In the genomic region with DNA sequence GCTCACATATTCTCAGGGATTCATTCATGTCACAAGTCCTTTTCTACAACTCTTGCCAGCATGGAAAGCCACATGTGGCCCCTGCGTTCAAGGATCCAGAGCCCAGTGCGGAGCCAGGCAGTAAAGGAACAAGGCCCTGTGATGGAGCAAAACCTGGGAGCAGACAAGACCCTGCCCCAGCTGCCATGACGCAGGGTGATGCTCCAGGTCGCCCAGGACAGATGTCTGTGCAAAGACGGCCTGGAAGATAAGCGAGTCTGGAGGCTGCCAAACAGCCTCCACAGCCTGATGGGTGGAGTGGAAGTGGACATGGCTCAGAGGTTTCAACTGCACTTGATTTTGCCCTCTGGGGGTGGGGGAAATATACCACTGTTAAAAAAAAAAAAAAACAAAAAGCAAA, we compare ENCODE assay signal across 16 cellular contexts.
DNase-seq lines count a peak whose midpoint lies in the region; ATAC-seq and TF ChIP-seq lines count a peak whose summit lies in the region.
"Had no signal": no experiment of that assay in that cellular context is flagged by ENCODE, and none has a peak within 500 bp of the region (broad histone marks: within the 10 kb centered on the region; RNA-seq: fewer than 3 reads in every experiment).

No MANE protein-coding gene starts in this region.

- no peak overlapping the region for H3K4me3 Mint-ChIP-seq in activated CD8-positive, alpha-beta memory T cell treated with anti-CD3 and anti-CD28 coated beads, Interleukin-2, amount 10 ng/mL, durations not matched to agents 7 days and 5 days
- no peak overlapping the region for H3K4me3 Mint-ChIP-seq in osteocyte (ENCODE audit: unreplicated experiment)
- H3K4me3 Mint-ChIP-seq: CD4-positive, CD25-positive, alpha-beta regulatory T cell; H9; IgD-negative memory B cell had no signal

- TF ChIP-seq CTCF in esophagus muscularis mucosa (IDR thresholded peaks at IDR 0.05): no peak
- TF ChIP-seq CTCF in osteocyte (IDR thresholded peaks at IDR 0.05): no peak

- H3K36me3 ChIP-seq in esophagus muscularis mucosa: no peaks in the 10 kb centered on the region
- H3K36me3 ChIP-seq: BLaER1 treated with 17β-estradiol and CSF1 and Interleukin-3, amounts not matched to agents 10 nM and 100 nM had no signal

- no peaks in the 10 kb centered on the region for H3K27me3 ChIP-seq in esophagus muscularis mucosa

- TF ChIP-seq EP300 in esophagus muscularis mucosa (IDR thresholded peaks at IDR 0.05): no peak

- H3K27ac Mint-ChIP-seq in activated CD8-positive, alpha-beta memory T cell treated with anti-CD3 and anti-CD28 coated beads, Interleukin-2, amount 10 ng/mL, durations not matched to agents 7 days and 5 days: no peak overlapping the region
- no peak overlapping the region for H3K27ac Mint-ChIP-seq in osteocyte (ENCODE audit: unreplicated experiment)
- H3K27ac Mint-ChIP-seq: CD4-positive, CD25-positive, alpha-beta regulatory T cell; H9; IgD-negative memory B cell had no signal

- intact Hi-C loops in esophagus muscularis mucosa (cut with DNase I): no loop called here

- H3K9me3 Mint-ChIP-seq in activated CD8-positive, alpha-beta memory T cell treated with anti-CD3 and anti-CD28 coated beads, Interleukin-2, amount 10 ng/mL, durations not matched to agents 7 days and 5 days (ENCODE audit: low read depth): peaks cover 10% of the 10 kb centered on the region
- no peaks in the 10 kb centered on the region for H3K9me3 Mint-ChIP-seq in osteocyte (ENCODE audit: unreplicated experiment)
- H3K9me3 Mint-ChIP-seq: IgD-negative memory B cell had no signal

- ATAC-seq in activated CD8-positive, alpha-beta memory T cell treated with anti-CD3 and anti-CD28 coated beads, Interleukin-2, amount 10 ng/mL, durations not matched to agents 7 days and 5 days: no peak
- no peak for ATAC-seq in GM21381 (IDR thresholded peaks at IDR 0.05; ENCODE audit: unreplicated experiment)
- ATAC-seq: GM12878 had no signal

- TF ChIP-seq POLR2A in esophagus muscularis mucosa (IDR thresholded peaks at IDR 0.05; ENCODE audit: low read depth): no peak

- WGBS in esophagus muscularis mucosa: 93% methylated on average over 6 of the region's 6 CpGs

- no peaks in the 10 kb centered on the region for H3K9me3 ChIP-seq in esophagus muscularis mucosa
- H3K9me3 ChIP-seq: BLaER1 treated with 17β-estradiol and CSF1 and Interleukin-3, amounts not matched to agents 10 nM and 100 nM had no signal

- peak; percentile 35 for DNase-seq in activated CD8-positive, alpha-beta memory T cell treated with anti-CD3 and anti-CD28 coated beads for 24 hours
- DNase-seq in activated CD8-positive, alpha-beta memory T cell treated with anti-CD3 and anti-CD28 coated beads, Interleukin-2, amount 10 ng/mL, durations not matched to agents 7 days and 5 days: no peak
- DNase-seq in esophagus muscularis mucosa (ENCODE audit: extremely low spot score): peak; percentile 47
- DNase-seq in osteocyte (ENCODE audit: extremely low spot score, unreplicated experiment): peak; percentile 56
- no peak for DNase-seq in stimulated activated CD4-positive, alpha-beta T cell treated with anti-CD3 and anti-CD28 coated beads, Interleukin-2, amount 100 ng/mL, for 24 hours
- DNase-seq in SHP77 treated with DMSO at 0.1 percent for 48 hours (lab: John Stamatoyannopoulos, UW): no peak
- DNase-seq: 8988T; AML-193; CD4-positive, CD25-positive, alpha-beta regulatory T cell; DMS53; GOT3; H9 had no signal

- CTCF ChIA-PET in activated CD8-positive, alpha-beta memory T cell treated with anti-CD3 and anti-CD28 coated beads, Interleukin-2, amount 10 ng/mL, durations not matched to agents 7 days and 5 days (lab: Charles Lee): no interaction called here

- no peaks in the 10 kb centered on the region for H3K27me3 Mint-ChIP-seq in activated CD8-positive, alpha-beta memory T cell treated with anti-CD3 and anti-CD28 coated beads, Interleukin-2, amount 10 ng/mL, durations not matched to agents 7 days and 5 days
- H3K27me3 Mint-ChIP-seq in osteocyte (ENCODE audit: unreplicated experiment): no peaks in the 10 kb centered on the region
- H3K27me3 Mint-ChIP-seq: CD4-positive, CD25-positive, alpha-beta regulatory T cell; IgD-negative memory B cell had no signal

- no peak overlapping the region for H3K27ac ChIP-seq in esophagus muscularis mucosa (replicated peaks in 1 of 4)
- H3K27ac ChIP-seq: BLaER1 treated with 17β-estradiol and CSF1 and Interleukin-3, amounts not matched to agents 10 nM and 100 nM had no signal

- no peaks in the 10 kb centered on the region for H3K36me3 Mint-ChIP-seq in activated CD8-positive, alpha-beta memory T cell treated with anti-CD3 and anti-CD28 coated beads, Interleukin-2, amount 10 ng/mL, durations not matched to agents 7 days and 5 days
- H3K36me3 Mint-ChIP-seq in osteocyte (ENCODE audit: unreplicated experiment): no peaks in the 10 kb centered on the region
- H3K36me3 Mint-ChIP-seq: IgD-negative memory B cell had no signal

- H3K4me1 Mint-ChIP-seq in activated CD8-positive, alpha-beta memory T cell treated with anti-CD3 and anti-CD28 coated beads, Interleukin-2, amount 10 ng/mL, durations not matched to agents 7 days and 5 days: no peaks in the 10 kb centered on the region
- no peaks in the 10 kb centered on the region for H3K4me1 Mint-ChIP-seq in osteocyte (ENCODE audit: unreplicated experiment)
- H3K4me1 Mint-ChIP-seq: CD4-positive, CD25-positive, alpha-beta regulatory T cell; IgD-negative memory B cell had no signal

- no peaks in the 10 kb centered on the region for H3K4me1 ChIP-seq in esophagus muscularis mucosa

- no peak overlapping the region for H3K4me3 ChIP-seq in esophagus muscularis mucosa
- H3K4me3 ChIP-seq: BLaER1 treated with 17β-estradiol and CSF1 and Interleukin-3, amounts not matched to agents 10 nM and 100 nM; GM12878 had no signal

Comparison
In these comparisons a context has a peak if more than half of its experiments do, and no peak if none do; other contexts are left out.
1. DNase-seq: peak in activated CD8-positive, alpha-beta memory T cell treated with anti-CD3 and anti-CD28 coated beads for 24 hours (single experiment), esophagus muscularis mucosa (single experiment) and osteocyte (single experiment); none in activated CD8-positive, alpha-beta memory T cell treated with anti-CD3 and anti-CD28 coated beads, Interleukin-2, amount 10 ng/mL, durations not matched to agents 7 days and 5 days (single experiment), stimulated activated CD4-positive, alpha-beta T cell treated with anti-CD3 and anti-CD28 coated beads, Interleukin-2, amount 100 ng/mL, for 24 hours (0 of 2) and SHP77 treated with DMSO at 0.1 percent for 48 hours (single experiment).